8 cellular contexts compared by ENCODE assay signal in genomic region chr2:37809525-37809924, GRCh38.
DNase-seq lines count a peak whose midpoint lies in the region; ATAC-seq and TF ChIP-seq lines count a peak whose summit lies in the region.

No MANE protein-coding gene starts in this region.

- H3K4me1 Mint-ChIP-seq in Calu3 (ENCODE audit: low read depth, unreplicated experiment) (no peaks in the 10 kb centered on the region), natural killer cell (peaks cover 10 to 12% of the 10 kb centered on the region in 2 donors)

- H3K27me3 Mint-ChIP-seq in Calu3 (ENCODE audit: unreplicated experiment): no peaks in the 10 kb centered on the region
- H3K27me3 Mint-ChIP-seq in natural killer cell (ENCODE audit: low read depth in 2 of 2): peaks cover 0 to 7% of the 10 kb centered on the region in 2 donors

- no peak for ATAC-seq in natural killer cell

- H3K27ac ChIP-seq in vagina (no peak overlapping the region), caudate nucleus (ENCODE audit: low read depth, low read length) (no peak overlapping the region)

- H3K9me3 Mint-ChIP-seq in Calu3 (ENCODE audit: low read depth, unreplicated experiment): peaks cover 3% of the 10 kb centered on the region
- H3K9me3 Mint-ChIP-seq in natural killer cell: no peaks in the 10 kb centered on the region

- no peak overlapping the region for H3K27ac Mint-ChIP-seq in Calu3 (ENCODE audit: unreplicated experiment)
- H3K27ac Mint-ChIP-seq in natural killer cell: no peak overlapping the region

- BruUV-seq in Calu3 (replicated peaks; lab: Mats Ljungman, UMichigan): no TSS peak

- intact Hi-C loops in Calu3 (cut with micrococcal nuclease; ENCODE audit: unreplicated experiment) (no loop called here), vagina (cut with DNase I) (no loop called here), natural killer cell (cut with micrococcal nuclease) (loop anchor here (1.0 kb wide), 1 partner anchor 263 kb away; no protein-coding TSS in a partner anchor)

- CTCF ChIA-PET in Calu3 (lab: Charles Lee): interaction anchor here (1.0 kb wide), 1 partner anchor 395 kb away, joined by 4 read pairs; no protein-coding TSS in a partner anchor

- TF ChIP-seq CTCF in Calu3 (IDR thresholded peaks at IDR 0.05; ENCODE audit: unreplicated experiment): peak; percentile 46
- TF ChIP-seq CTCF in NB4 (IDR thresholded peaks at IDR 0.05; ENCODE audit: low read depth, low read length): peak; percentile 49
- TF ChIP-seq CTCF in vagina (IDR thresholded peaks at IDR 0.05): no peak
- TF ChIP-seq CTCF in natural killer cell (IDR thresholded peaks at IDR 0.05): no peak

- H3K4me3 Mint-ChIP-seq in Calu3 (ENCODE audit: low read depth, unreplicated experiment): no peak overlapping the region
- no peak overlapping the region for H3K4me3 Mint-ChIP-seq in natural killer cell

- H3K4me1 ChIP-seq in vagina: no peaks in the 10 kb centered on the region

- peak; percentile 38 for DNase-seq in Calu3
- DNase-seq in NB4 (ENCODE audit: low read depth): peak; percentile 63
- peak; percentile 53 to 74 for DNase-seq in dermis microvascular lymphatic vessel endothelial cell (ENCODE audit: low read depth in 2 of 2)
- DNase-seq in myocyte (ENCODE audit: low read depth): peak; percentile 78
- no peak for DNase-seq in vagina (ENCODE audit: extremely low spot score in 2 of 2)
- DNase-seq in natural killer cell: no peak
- no peak for DNase-seq in HUDEP-2 (lab: John Stamatoyannopoulos, UW; ENCODE audit: unreplicated experiment in 76 of 76)
- DNase-seq in caudate nucleus (lab: John Stamatoyannopoulos, UW): no peak

- no peaks in the 10 kb centered on the region for H3K36me3 ChIP-seq in vagina

- TF ChIP-seq POLR2A in NB4 (IDR thresholded peaks at IDR 0.05; ENCODE audit: extremely low read depth, insufficient read length) (no peak), vagina (IDR thresholded peaks at IDR 0.05) (no peak)

- no peaks in the 10 kb centered on the region for H3K27me3 ChIP-seq in vagina

- no peaks in the 10 kb centered on the region for H3K9me3 ChIP-seq in vagina

- H3K36me3 Mint-ChIP-seq in Calu3 (ENCODE audit: insufficient read depth, unreplicated experiment) (no peaks in the 10 kb centered on the region), natural killer cell (no peaks in the 10 kb centered on the region)

- H3K4me3 ChIP-seq in NB4 (ENCODE audit: low read depth, low read length) (no peak overlapping the region), vagina (no peak overlapping the region)

Comparison
In these comparisons a context has a peak if more than half of its experiments do, and no peak if none do; other contexts are left out.
1. DNase-seq: peak in Calu3 (single experiment), NB4 (single experiment), dermis microvascular lymphatic vessel endothelial cell (2 of 2) and myocyte (single experiment); none in vagina (0 of 2), natural killer cell (single experiment), HUDEP-2 (0 of 76) and caudate nucleus (0 of 61).
2. CTCF ChIP-seq: peak in Calu3 (single experiment) and NB4 (single experiment); none in vagina (0 of 3) and natural killer cell (single experiment).